In genomic region chr11:12628322-12628721, GRCh38 we compare ENCODE assay signal across 33 cellular contexts. TPM values are rescaled to one million over a fixed set of nuclear protein-coding genes. Genes with fewer than 3 reads are reported as not detected.
"Had no signal": no experiment of that assay in that cellular context is flagged by ENCODE, and none has a peak within 500 bp of the region (broad histone marks: within the 10 kb centered on the region; RNA-seq: fewer than 3 reads in every experiment).

No MANE protein-coding gene starts in this region.

- DNase-seq: activated CD4-positive, alpha-beta memory T cell treated with anti-CD3 and anti-CD28 coated beads, Interleukin-2, amount 10 ng/mL, durations not matched to agents 7 days and 5 days; activated CD4-positive, alpha-beta T cell treated with anti-CD3 and anti-CD28 coated beads for 1 hour; activated CD4-positive, alpha-beta T cell treated with anti-CD3 and anti-CD28 coated beads for 48 hours; activated CD4-positive, CD25-positive, alpha-beta regulatory T cell; activated CD8-positive, alpha-beta memory T cell treated with anti-CD3 and anti-CD28 coated beads for 24 hours; activated CD8-positive, alpha-beta memory T cell treated with anti-CD3 and anti-CD28 coated beads, Interleukin-2, amount 10 ng/mL, durations not matched to agents 7 days and 5 days; activated CD8-positive, alpha-beta memory T cell treated with anti-CD3 and anti-CD28 coated beads, Interleukin-2, amount 50 U/mL, for 48 hours; activated effector memory CD4-positive, alpha-beta T cell treated with Interleukin-2 at 50 U/mL for 16 hours; activated naive CD4-positive, alpha-beta T cell treated with anti-CD3 and anti-CD28 coated beads, Interleukin-2, amount 50 U/mL, for 16 hours; activated naive CD8-positive, alpha-beta T cell treated with anti-CD3 and anti-CD28 coated beads, Interleukin-2, amount 10 ng/mL, durations not matched to agents 7 days and 5 days; activated T-cell treated with anti-CD3 and anti-CD28 coated beads, Interleukin-2, amount 50 U/mL, for 48 hours; amygdala; NCI-H1092 treated with DMSO at 0.1 percent for 48 hours; NCI-H1417; NCI-H146; NCI-H187; NCI-H2081; NCI-H510A; NCI-H526; NCI-H748 treated with DMSO at 0.1 percent for 48 hours; NK-92 treated with Interleukin-12 subunit alpha and Interleukin-12 subunit beta, amount 100 ng/mL, for 24 hours; PC-3; Peyer's patch; RPMI8226; SHP77 treated with DMSO at 0.1 percent for 48 hours; SW 1271; T-helper 1 cell; T-helper 2 cell; T-helper 9 cell; WERI-Rb-1 had no signal

- H3K4me1 ChIP-seq: ascending aorta, breast epithelium, Peyer's patch had no signal

- H3K4me3 ChIP-seq: ascending aorta, breast epithelium, Peyer's patch, SJSA1 had no signal

- H3K4me1 Mint-ChIP-seq: activated CD4-positive, alpha-beta memory T cell treated with anti-CD3 and anti-CD28 coated beads, Interleukin-2, amount 10 ng/mL, durations not matched to agents 7 days and 5 days; activated CD8-positive, alpha-beta memory T cell treated with anti-CD3 and anti-CD28 coated beads, Interleukin-2, amount 10 ng/mL, durations not matched to agents 7 days and 5 days; activated naive CD8-positive, alpha-beta T cell treated with anti-CD3 and anti-CD28 coated beads, Interleukin-2, amount 10 ng/mL, durations not matched to agents 7 days and 5 days had no signal

- ATAC-seq: activated CD8-positive, alpha-beta memory T cell treated with anti-CD3 and anti-CD28 coated beads, Interleukin-2, amount 10 ng/mL, durations not matched to agents 7 days and 5 days; PC-3 had no signal

- H3K27me3 ChIP-seq: ascending aorta, breast epithelium, Peyer's patch, SJSA1 had no signal

- H3K9me3 Mint-ChIP-seq: activated naive CD8-positive, alpha-beta T cell treated with anti-CD3 and anti-CD28 coated beads, Interleukin-2, amount 10 ng/mL, durations not matched to agents 7 days and 5 days had no signal

- H3K27ac ChIP-seq: ascending aorta, breast epithelium, Peyer's patch, SJSA1, WERI-Rb-1 had no signal

- H3K4me3 Mint-ChIP-seq: activated CD4-positive, alpha-beta memory T cell treated with anti-CD3 and anti-CD28 coated beads, Interleukin-2, amount 10 ng/mL, durations not matched to agents 7 days and 5 days; activated CD8-positive, alpha-beta memory T cell treated with anti-CD3 and anti-CD28 coated beads, Interleukin-2, amount 10 ng/mL, durations not matched to agents 7 days and 5 days; activated naive CD8-positive, alpha-beta T cell treated with anti-CD3 and anti-CD28 coated beads, Interleukin-2, amount 10 ng/mL, durations not matched to agents 7 days and 5 days had no signal

- H3K27me3 Mint-ChIP-seq: activated CD4-positive, alpha-beta memory T cell treated with anti-CD3 and anti-CD28 coated beads, Interleukin-2, amount 10 ng/mL, durations not matched to agents 7 days and 5 days; activated CD8-positive, alpha-beta memory T cell treated with anti-CD3 and anti-CD28 coated beads, Interleukin-2, amount 10 ng/mL, durations not matched to agents 7 days and 5 days had no signal

- H3K36me3 Mint-ChIP-seq: activated CD8-positive, alpha-beta memory T cell treated with anti-CD3 and anti-CD28 coated beads, Interleukin-2, amount 10 ng/mL, durations not matched to agents 7 days and 5 days; activated naive CD8-positive, alpha-beta T cell treated with anti-CD3 and anti-CD28 coated beads, Interleukin-2, amount 10 ng/mL, durations not matched to agents 7 days and 5 days had no signal

- H3K27ac Mint-ChIP-seq: activated CD4-positive, alpha-beta memory T cell treated with anti-CD3 and anti-CD28 coated beads, Interleukin-2, amount 10 ng/mL, durations not matched to agents 7 days and 5 days; activated CD8-positive, alpha-beta memory T cell treated with anti-CD3 and anti-CD28 coated beads, Interleukin-2, amount 10 ng/mL, durations not matched to agents 7 days and 5 days; activated naive CD8-positive, alpha-beta T cell treated with anti-CD3 and anti-CD28 coated beads, Interleukin-2, amount 10 ng/mL, durations not matched to agents 7 days and 5 days had no signal

- H3K36me3 ChIP-seq: ascending aorta, breast epithelium, Peyer's patch, SJSA1, WERI-Rb-1 had no signal

RNA-seq across cellular contexts. Expression of gene TEAD1, which starts 45.9 kb away (rescaled TPM):
- total RNA-seq: activated naive CD8-positive, alpha-beta T cell treated with anti-CD3 and anti-CD28 coated beads, Interleukin-2, amount 10 ng/mL, durations not matched to agents 7 days and 5 days had no signal
